In the genomic region with DNA sequence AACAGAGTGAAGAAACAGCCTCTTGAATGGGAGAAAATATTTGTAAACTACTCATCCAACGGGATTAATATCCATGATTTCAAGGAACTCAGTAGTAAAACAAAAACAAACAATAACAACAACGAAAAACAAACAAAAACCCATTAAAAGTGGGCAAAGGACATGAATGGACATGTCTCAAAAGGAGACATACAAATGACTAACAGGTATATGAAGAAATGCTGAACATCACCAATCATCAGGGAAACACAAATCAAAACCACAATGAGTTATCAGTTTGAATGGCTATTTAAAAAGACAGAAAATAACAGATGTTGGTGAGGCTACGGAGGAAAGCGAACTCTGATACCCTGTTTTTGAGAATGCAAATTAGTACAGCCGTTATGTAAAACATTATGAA, we compare ENCODE assay signal across 35 cellular contexts.
"Had no signal": no experiment of that assay in that cellular context is flagged by ENCODE, and none has a peak within 500 bp of the region (broad histone marks: within the 10 kb centered on the region; RNA-seq: fewer than 3 reads in every experiment).

No MANE protein-coding gene starts in this region.

- H3K4me3 ChIP-seq: cardiac muscle cell, PC-9 had no signal

- H3K36me3 Mint-ChIP-seq: activated CD8-positive, alpha-beta memory T cell treated with anti-CD3 and anti-CD28 coated beads, Interleukin-2, amount 10 ng/mL, durations not matched to agents 7 days and 5 days; activated naive CD4-positive, alpha-beta T cell treated with anti-CD3 and anti-CD28 coated beads, Interleukin-2, amount 10 ng/mL, durations not matched to agents 7 days and 5 days; activated naive CD8-positive, alpha-beta T cell; brain had no signal

- H2AFZ ChIP-seq: PC-9 had no signal

- H3K4me1 Mint-ChIP-seq: activated CD4-positive, alpha-beta memory T cell treated with anti-CD3 and anti-CD28 coated beads, Interleukin-2, amount 10 ng/mL, durations not matched to agents 7 days and 5 days; activated CD8-positive, alpha-beta memory T cell treated with anti-CD3 and anti-CD28 coated beads, Interleukin-2, amount 10 ng/mL, durations not matched to agents 7 days and 5 days; activated naive CD4-positive, alpha-beta T cell treated with anti-CD3 and anti-CD28 coated beads, Interleukin-2, amount 10 ng/mL, durations not matched to agents 7 days and 5 days; activated naive CD8-positive, alpha-beta T cell treated with anti-CD3 and anti-CD28 coated beads, Interleukin-2, amount 50 U/mL, for 24 hours; brain; central memory CD8-positive, alpha-beta T cell; IgD-negative memory B cell had no signal

- H3K27me3 ChIP-seq: cardiac muscle cell had no signal

- H3K36me3 ChIP-seq: cardiac muscle cell, WERI-Rb-1 had no signal

- H3K27ac Mint-ChIP-seq: activated CD4-positive, alpha-beta memory T cell treated with anti-CD3 and anti-CD28 coated beads, Interleukin-2, amount 10 ng/mL, durations not matched to agents 7 days and 5 days; activated CD8-positive, alpha-beta memory T cell treated with anti-CD3 and anti-CD28 coated beads, Interleukin-2, amount 10 ng/mL, durations not matched to agents 7 days and 5 days; activated naive CD4-positive, alpha-beta T cell treated with anti-CD3 and anti-CD28 coated beads, Interleukin-2, amount 10 ng/mL, durations not matched to agents 7 days and 5 days; activated naive CD8-positive, alpha-beta T cell; activated naive CD8-positive, alpha-beta T cell treated with anti-CD3 and anti-CD28 coated beads, Interleukin-2, amount 50 U/mL, for 24 hours; brain; IgD-negative memory B cell had no signal

- DNase-seq: activated CD4-positive, alpha-beta memory T cell treated with anti-CD3 and anti-CD28 coated beads, Interleukin-2, amount 10 ng/mL, durations not matched to agents 7 days and 5 days; activated CD4-positive, alpha-beta T cell treated with anti-CD3 and anti-CD28 coated beads for 1 hour; activated CD4-positive, alpha-beta T cell treated with anti-CD3 and anti-CD28 coated beads for 48 hours; activated CD4-positive, CD25-positive, alpha-beta regulatory T cell; activated CD8-positive, alpha-beta memory T cell treated with anti-CD3 and anti-CD28 coated beads for 24 hours; activated CD8-positive, alpha-beta memory T cell treated with anti-CD3 and anti-CD28 coated beads, Interleukin-2, amount 10 ng/mL, durations not matched to agents 7 days and 5 days; activated CD8-positive, alpha-beta memory T cell treated with anti-CD3 and anti-CD28 coated beads, Interleukin-2, amount 50 U/mL, for 48 hours; activated effector memory CD4-positive, alpha-beta T cell treated with Interleukin-2 at 50 U/mL for 16 hours; activated naive CD4-positive, alpha-beta T cell treated with anti-CD3 and anti-CD28 coated beads, Interleukin-2, amount 10 ng/mL, durations not matched to agents 7 days and 5 days; activated naive CD8-positive, alpha-beta T cell treated with anti-CD3 and anti-CD28 coated beads, Interleukin-2, amount 50 U/mL, for 24 hours; activated T-cell treated with anti-CD3 and anti-CD28 coated beads, Interleukin-2, amount 50 U/mL, for 48 hours; anterior cingulate cortex; Karpas-422; KBM-7; MV-4-11; NCI-H1092; NCI-H1417 treated with DMSO at 0.1 percent for 48 hours; NCI-H1694; NCI-H1930; NCI-H2081 treated with DMSO at 0.1 percent for 48 hours; NCI-H2171; NCI-H510A; PC-9; SW 1271; T-helper 1 cell; T-helper 2 cell; T1000; WERI-Rb-1 had no signal

- H3K4me2 ChIP-seq: PC-9 had no signal

- H3K27me3 Mint-ChIP-seq: activated CD4-positive, alpha-beta memory T cell treated with anti-CD3 and anti-CD28 coated beads, Interleukin-2, amount 10 ng/mL, durations not matched to agents 7 days and 5 days; activated CD8-positive, alpha-beta memory T cell treated with anti-CD3 and anti-CD28 coated beads, Interleukin-2, amount 10 ng/mL, durations not matched to agents 7 days and 5 days; activated naive CD4-positive, alpha-beta T cell treated with anti-CD3 and anti-CD28 coated beads, Interleukin-2, amount 10 ng/mL, durations not matched to agents 7 days and 5 days; activated naive CD8-positive, alpha-beta T cell; activated naive CD8-positive, alpha-beta T cell treated with anti-CD3 and anti-CD28 coated beads, Interleukin-2, amount 50 U/mL, for 24 hours; brain; central memory CD8-positive, alpha-beta T cell; IgD-negative memory B cell had no signal

- H3K4me3 Mint-ChIP-seq: activated CD4-positive, alpha-beta memory T cell treated with anti-CD3 and anti-CD28 coated beads, Interleukin-2, amount 10 ng/mL, durations not matched to agents 7 days and 5 days; activated CD8-positive, alpha-beta memory T cell treated with anti-CD3 and anti-CD28 coated beads, Interleukin-2, amount 10 ng/mL, durations not matched to agents 7 days and 5 days; activated naive CD4-positive, alpha-beta T cell treated with anti-CD3 and anti-CD28 coated beads, Interleukin-2, amount 10 ng/mL, durations not matched to agents 7 days and 5 days; activated naive CD8-positive, alpha-beta T cell; activated naive CD8-positive, alpha-beta T cell treated with anti-CD3 and anti-CD28 coated beads, Interleukin-2, amount 50 U/mL, for 24 hours; brain; central memory CD8-positive, alpha-beta T cell; IgD-negative memory B cell had no signal

- ATAC-seq: activated CD8-positive, alpha-beta memory T cell treated with anti-CD3 and anti-CD28 coated beads, Interleukin-2, amount 10 ng/mL, durations not matched to agents 7 days and 5 days; activated naive CD8-positive, alpha-beta T cell treated with anti-CD3 and anti-CD28 coated beads, Interleukin-2, amount 50 U/mL, for 24 hours; Right ventricle myocardium inferior had no signal

- H3K27ac ChIP-seq: cardiac muscle cell, PC-9, RWPE1, WERI-Rb-1 had no signal
